Comparison of ENCODE assay signal across 15 cellular contexts in genomic region chr5:115583474-115583873, GRCh38. TPM values are rescaled to one million over a fixed set of nuclear protein-coding genes. Genes with fewer than 3 reads are reported as not detected.
A peak's percentile ranks its signal among the peaks of the same experiment; 100 is the strongest.
DNase-seq lines count a peak whose midpoint lies in the region; ATAC-seq and TF ChIP-seq lines count a peak whose summit lies in the region.
"Had no signal": no experiment of that assay in that cellular context is flagged by ENCODE, and none has a peak within 500 bp of the region (broad histone marks: within the 10 kb centered on the region; RNA-seq: fewer than 3 reads in every experiment).

No MANE protein-coding gene starts in this region.

- H3K36me3 Mint-ChIP-seq in CD8-positive, alpha-beta memory T cell = peaks cover 0 to 4% (median 0%) of the 10 kb centered on the region in 3 donors

- H3K9me3 ChIP-seq in GM23248 (ENCODE audit: low read depth) = no peaks in the 10 kb centered on the region
- H3K9me3 ChIP-seq in smooth muscle cell (replicated peaks; ENCODE audit: low read depth) = no peaks in the 10 kb centered on the region
- H3K9me3 ChIP-seq in CD8-positive, alpha-beta memory T cell (ENCODE audit: low read length) = no peaks in the 10 kb centered on the region
- no peaks in the 10 kb centered on the region for H3K9me3 ChIP-seq in Peyer's patch
- H3K9me3 ChIP-seq: testis had no signal

- CTCF ChIA-PET in CD8-positive, alpha-beta memory T cell (lab: Charles Lee) = interaction anchor here (2.0 kb wide), 1 partner anchor 276 kb away, joined by 4 read pairs; no protein-coding TSS in a partner anchor

- no peaks in the 10 kb centered on the region for H4K20me1 ChIP-seq in GM23248 (ENCODE audit: insufficient read depth)
- peaks cover 31% of the 10 kb centered on the region for H4K20me1 ChIP-seq in smooth muscle cell (ENCODE audit: low read depth)

- H3K36me3 ChIP-seq in GM23248 (ENCODE audit: low read depth) (peaks cover 9% of the 10 kb centered on the region), smooth muscle cell (ENCODE audit: low read depth) (no peaks in the 10 kb centered on the region), Peyer's patch (no peaks in the 10 kb centered on the region)
- H3K36me3 ChIP-seq in CD8-positive, alpha-beta memory T cell (ENCODE audit: insufficient read depth, low read length) = no peaks in the 10 kb centered on the region
- H3K36me3 ChIP-seq: WERI-Rb-1 had no signal

- no peaks in the 10 kb centered on the region for H3K9me2 ChIP-seq in GM23248 (ENCODE audit: insufficient read depth)

- peaks cover 15% of the 10 kb centered on the region for H3K4me1 ChIP-seq in GM23248 (ENCODE audit: insufficient read depth)
- H3K4me1 ChIP-seq in smooth muscle cell (ENCODE audit: low read depth) = peaks cover 8% of the 10 kb centered on the region
- no peaks in the 10 kb centered on the region for H3K4me1 ChIP-seq in CD8-positive, alpha-beta memory T cell (ENCODE audit: insufficient read depth, low read length)
- no peaks in the 10 kb centered on the region for H3K4me1 ChIP-seq in Peyer's patch
- H3K4me1 ChIP-seq: testis had no signal

- TF ChIP-seq CTCF in foreskin fibroblast (IDR thresholded peaks at IDR 0.05; ENCODE audit: low read depth, low read length) (no peak), smooth muscle cell (IDR thresholded peaks at IDR 0.05; ENCODE audit: borderline replicate concordance, insufficient read depth, poor library complexity, severe bottlenecking) (no peak), Peyer's patch (IDR thresholded peaks at IDR 0.05) (no peak)

- no peaks in the 10 kb centered on the region for H3K27me3 ChIP-seq in GM23248 (replicated peaks; ENCODE audit: insufficient read depth)
- no peaks in the 10 kb centered on the region for H3K27me3 ChIP-seq in smooth muscle cell (ENCODE audit: low read depth)
- no peaks in the 10 kb centered on the region for H3K27me3 ChIP-seq in CD8-positive, alpha-beta memory T cell (ENCODE audit: insufficient read depth, low read length, poor library complexity, severe bottlenecking)
- no peaks in the 10 kb centered on the region for H3K27me3 ChIP-seq in Peyer's patch
- H3K27me3 ChIP-seq: testis had no signal

- H3K27ac ChIP-seq in GM23248 = peak overlapping the region; percentile 75
- H3K27ac ChIP-seq in smooth muscle cell (ENCODE audit: low read depth) = peak overlapping the region; percentile 72
- no peak overlapping the region for H3K27ac ChIP-seq in CD8-positive, alpha-beta memory T cell (ENCODE audit: low read depth, low read length)
- no peak overlapping the region for H3K27ac ChIP-seq in Peyer's patch
- H3K27ac ChIP-seq: testis, WERI-Rb-1 had no signal

- no peaks in the 10 kb centered on the region for H3K27me3 Mint-ChIP-seq in CD8-positive, alpha-beta memory T cell
- H3K27me3 Mint-ChIP-seq: activated naive CD8-positive, alpha-beta T cell treated with anti-CD3 and anti-CD28 coated beads, Interleukin-2, amount 10 ng/mL, durations not matched to agents 7 days and 5 days had no signal

- H3K79me2 ChIP-seq in GM23248 (ENCODE audit: insufficient read depth) (peaks cover 88% of the 10 kb centered on the region), smooth muscle cell (ENCODE audit: low read depth) (peaks cover 16% of the 10 kb centered on the region)

- no peak overlapping the region for H3K4me3 Mint-ChIP-seq in CD8-positive, alpha-beta memory T cell
- H3K4me3 Mint-ChIP-seq: activated naive CD8-positive, alpha-beta T cell treated with anti-CD3 and anti-CD28 coated beads, Interleukin-2, amount 10 ng/mL, durations not matched to agents 7 days and 5 days had no signal

- 28 to 34% methylated on average over 3 of the region's 3 CpGs for WGBS in GM23248 (ENCODE audit: low coverage in 1 of 2, low lambda C conversion rate in 2 of 2, missing lambda C conversion rate in 2 of 2), 2 experiments
- 35% methylated on average over 3 of the region's 3 CpGs for WGBS in smooth muscle cell (ENCODE audit: low lambda C conversion rate)

- no peaks in the 10 kb centered on the region for H3K9me3 Mint-ChIP-seq in CD8-positive, alpha-beta memory T cell
- H3K9me3 Mint-ChIP-seq: activated naive CD8-positive, alpha-beta T cell treated with anti-CD3 and anti-CD28 coated beads, Interleukin-2, amount 10 ng/mL, durations not matched to agents 7 days and 5 days had no signal

- ATAC-seq in SK-N-SH treated with all-trans-retinoic acid at 6 μM for 48 hours = peak; percentile 79
- no peak for ATAC-seq in HG03460 (IDR thresholded peaks at IDR 0.05; ENCODE audit: unreplicated experiment)

- no peak overlapping the region for H3K4me3 ChIP-seq in GM23248
- H3K4me3 ChIP-seq in foreskin fibroblast (ENCODE audit: low read depth in 1 of 2, low read length in 2 of 2) = no peak overlapping the region
- no peak overlapping the region for H3K4me3 ChIP-seq in smooth muscle cell
- H3K4me3 ChIP-seq in CD8-positive, alpha-beta memory T cell (ENCODE audit: low read length) = no peak overlapping the region
- H3K4me3 ChIP-seq in Peyer's patch = no peak overlapping the region
- H3K4me3 ChIP-seq: testis had no signal

- H3K27ac Mint-ChIP-seq in CD8-positive, alpha-beta memory T cell = no peak overlapping the region
- H3K27ac Mint-ChIP-seq: activated naive CD8-positive, alpha-beta T cell treated with anti-CD3 and anti-CD28 coated beads, Interleukin-2, amount 10 ng/mL, durations not matched to agents 7 days and 5 days had no signal

- peak; percentile 93 for DNase-seq in GM23248
- peak; percentile 91 to 93 for DNase-seq in foreskin fibroblast
- no peak for DNase-seq in smooth muscle cell (lab: John Stamatoyannopoulos, UW; ENCODE audit: unreplicated experiment)
- no peak for DNase-seq in CD8-positive, alpha-beta memory T cell
- DNase-seq in Peyer's patch = no peak
- DNase-seq: activated CD8-positive, alpha-beta memory T cell treated with anti-CD3 and anti-CD28 coated beads, Interleukin-2, amount 50 U/mL, for 4 hours; activated naive CD8-positive, alpha-beta T cell treated with anti-CD3 and anti-CD28 coated beads, Interleukin-2, amount 10 ng/mL, durations not matched to agents 7 days and 5 days; midbrain; NCI-H1105 treated with DMSO at 0.1 percent for 48 hours; NCI-H524; SHP77; testis; WERI-Rb-1 had no signal

- peak overlapping the region; percentile 36 for H3K9ac ChIP-seq in GM23248
- no peak overlapping the region for H3K9ac ChIP-seq in smooth muscle cell (ENCODE audit: low read depth)

- H2AFZ ChIP-seq in GM23248 = no peak overlapping the region
- H2AFZ ChIP-seq in smooth muscle cell (ENCODE audit: low read depth) = no peak overlapping the region

- H3K4me1 Mint-ChIP-seq in CD8-positive, alpha-beta memory T cell = no peaks in the 10 kb centered on the region
- H3K4me1 Mint-ChIP-seq: activated naive CD8-positive, alpha-beta T cell treated with anti-CD3 and anti-CD28 coated beads, Interleukin-2, amount 10 ng/mL, durations not matched to agents 7 days and 5 days had no signal

- peaks cover 4% of the 10 kb centered on the region; the same call in 1 of the 2 replicates for H3F3A ChIP-seq in GM23248 (ENCODE audit: insufficient read depth)
- H3F3A ChIP-seq in smooth muscle cell (ENCODE audit: low read depth) = no peaks in the 10 kb centered on the region

- in situ Hi-C loops in GM23248 (cut with MboI) = loop anchor here (10.0 to 25.0 kb wide), 2 partner anchors 269 to 496 kb away; no protein-coding TSS in a partner anchor

- POLR2A ChIA-PET in CD8-positive, alpha-beta memory T cell (lab: Charles Lee) = no interaction called here

- TF ChIP-seq POLR2A in Peyer's patch (IDR thresholded peaks at IDR 0.05) = no peak

- H3K4me2 ChIP-seq in GM23248 (ENCODE audit: unreplicated experiment) = peak overlapping the region; percentile 29
- H3K4me2 ChIP-seq in smooth muscle cell = peak overlapping the region; percentile 69

TF ChIP-seq in SK-N-SH treated with all-trans-retinoic acid at 6 μM for 48 hours, 23 proteins besides CTCF, POLR2A, EP300 and RAD21 (continues in another document):
- TF ChIP-seq ARNTL (CRISPR knock-in tag; IDR thresholded peaks at IDR 0.05; ENCODE audit: borderline replicate concordance, low read depth) (no peak), PATZ1 (CRISPR knock-in tag; IDR thresholded peaks at IDR 0.05; ENCODE audit: borderline replicate concordance) (no peak)

RNA-seq across cellular contexts. Expression of gene TICAM2, which starts 18.8 kb away (rescaled TPM):
- total RNA-seq in GM23248 (2014; rRNA removed; shearing (Covaris generic)) = 1.9 and 12.3 TPM in 2 replicates
- polyA plus RNA-seq in GM23248 (2016; fragmentation: Nextera tagmentation; extraction: Ambion mirVana) (11.3 and 14.1 TPM in 2 replicates), smooth muscle cell (8.3 and 11.5 TPM in 2 replicates)
- total RNA-seq in smooth muscle cell (13.3 and 17.7 TPM in 2 replicates), Peyer's patch (1 to 10 TPM in 1 of 4 donors, under 1 TPM in 1, not detected in 2; 0.80 to 3.3 TPM)
- 1 to 10 TPM in 1 of 2 experiments, under 1 TPM in 1; 0.72 to 1.4 TPM for total RNA-seq in CD8-positive, alpha-beta memory T cell
- 0.29 TPM for polyA plus RNA-seq in CD8-positive, alpha-beta memory T cell

RNA-seq across cellular contexts. Expression of gene FEM1C, which starts 38.9 kb away (rescaled TPM):
- 16.5 and 18.3 TPM in 2 replicates for total RNA-seq in GM23248 (2014; rRNA removed; shearing (Covaris generic))
- 11.2 and 12.0 TPM in 2 replicates for polyA plus RNA-seq in GM23248 (2016; fragmentation: Nextera tagmentation; extraction: Ambion mirVana)
- 31.7 and 35.7 TPM in 2 replicates for total RNA-seq in smooth muscle cell
- 5.9 and 7.8 TPM in 2 replicates for polyA plus RNA-seq in smooth muscle cell
- total RNA-seq in CD8-positive, alpha-beta memory T cell = 10 to 100 TPM; 14.1 to 14.7 TPM
- 2.9 TPM for polyA plus RNA-seq in CD8-positive, alpha-beta memory T cell
- 10 to 100 TPM; 17.3 to 31.9 (median 28.2) TPM for total RNA-seq in Peyer's patch

RNA-seq across cellular contexts. Expression of gene TMED7, which starts 42.4 kb away (rescaled TPM):
- total RNA-seq in GM23248 (2014; rRNA removed; shearing (Covaris generic)) = 152 and 163 TPM in 2 replicates
- polyA plus RNA-seq in GM23248 (2016; fragmentation: Nextera tagmentation; extraction: Ambion mirVana) (97.7 and 98.7 TPM in 2 replicates), smooth muscle cell (71.5 and 91.5 TPM in 2 replicates)
- total RNA-seq in smooth muscle cell (236 and 293 TPM in 2 replicates), Peyer's patch (100 to 1,000 TPM in 2 of 4 donors, 10 to 100 TPM in 2; 36.3 to 119 (median 99.7) TPM)
- 10 to 100 TPM; 47.7 to 47.8 TPM for total RNA-seq in CD8-positive, alpha-beta memory T cell
- polyA plus RNA-seq in CD8-positive, alpha-beta memory T cell = 32.7 TPM

Comparison
In these comparisons a context has a peak if more than half of its experiments do, and no peak if none do; other contexts are left out.
1. DNase-seq: peak in GM23248 (single experiment) and foreskin fibroblast (2 of 2); none in smooth muscle cell (single experiment), CD8-positive, alpha-beta memory T cell (0 of 5) and Peyer's patch (0 of 3).
2. H3K27ac ChIP-seq: peak in GM23248 (single experiment) and smooth muscle cell (single experiment); none in CD8-positive, alpha-beta memory T cell (single experiment) and Peyer's patch (0 of 4).